10 cellular contexts compared by ENCODE assay signal in the genomic region with DNA sequence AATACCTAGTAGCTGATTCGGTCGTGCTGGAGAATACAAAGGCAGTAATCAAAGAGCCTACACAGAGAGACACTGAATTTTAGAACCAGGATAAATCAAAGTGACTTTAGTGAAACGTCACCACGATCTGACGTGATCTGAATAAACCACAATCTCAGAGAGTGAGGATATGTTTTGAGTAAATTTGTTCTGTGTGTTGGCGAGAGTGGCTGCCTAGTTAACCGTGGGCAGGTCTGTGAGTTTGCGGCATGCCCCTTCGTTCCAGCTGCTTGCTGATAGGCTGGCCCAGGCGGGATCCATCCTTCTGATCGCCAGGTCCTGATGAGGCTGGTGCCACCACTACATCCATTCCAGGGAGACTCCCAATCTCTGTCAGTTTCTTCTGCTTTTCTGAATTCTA. TPM values are rescaled to one million over a fixed set of nuclear protein-coding genes. Genes with fewer than 3 reads are reported as not detected.
DNase-seq lines count a peak whose midpoint lies in the region; ATAC-seq, FAIRE-seq and TF ChIP-seq lines count a peak whose summit lies in the region.
"Had no signal": no experiment of that assay in that cellular context is flagged by ENCODE, and none has a peak within 500 bp of the region (broad histone marks: within the 10 kb centered on the region; RNA-seq: fewer than 3 reads in every experiment).

No MANE protein-coding gene starts in this region.

- peaks cover 31 to 84% (median 77%) of the 10 kb centered on the region in 4 donors for H3K4me1 Mint-ChIP-seq in naive thymus-derived CD8-positive, alpha-beta T cell

- H3K9me3 Mint-ChIP-seq in naive thymus-derived CD8-positive, alpha-beta T cell = no peaks in the 10 kb centered on the region
- H3K9me3 Mint-ChIP-seq: CD14-positive monocyte had no signal

- H3K4me3 ChIP-seq in GM12865 (ENCODE audit: low read depth, low read length) (peak overlapping the region; percentile 26; the same call in 1 of the 2 replicates), HepG2 (replicated peaks in 1 of 3; ENCODE audit: insufficient read depth in 1 of 3, low read depth in 2 of 3, low read length in 3 of 3) (no peak overlapping the region)
- H3K4me3 ChIP-seq: skin epidermis had no signal

- H3K27me3 Mint-ChIP-seq in naive thymus-derived CD8-positive, alpha-beta T cell = no peaks in the 10 kb centered on the region

- no peak overlapping the region for H2AFZ ChIP-seq in HepG2 (ENCODE audit: low read length)

- TF ChIP-seq CTCF in GM12865 (IDR thresholded peaks at IDR 0.05; ENCODE audit: insufficient read depth, low read depth, low read length, missing control alignments) = no peak
- TF ChIP-seq CTCF in HepG2 (CRISPR knock-in tag; IDR thresholded peaks at IDR 0.05) = no peak

- no peaks in the 10 kb centered on the region; a peak in 1 of 5 replicates for H3K36me3 ChIP-seq in HepG2 (replicated peaks in 1 of 2; ENCODE audit: control insufficient read depth in 1 of 2, insufficient read depth in 2 of 2, low read length in 2 of 2)

- H3K4me3 Mint-ChIP-seq in naive thymus-derived CD8-positive, alpha-beta T cell = peak overlapping the region; percentile 26 to 73 (median 61)
- H3K4me3 Mint-ChIP-seq: CD14-positive monocyte had no signal

- no peak overlapping the region for H3K4me2 ChIP-seq in HepG2 (ENCODE audit: low read depth, low read length)

- H3K79me2 ChIP-seq in HepG2 (ENCODE audit: insufficient read depth, low read length) = peaks cover 55% of the 10 kb centered on the region

- no peak for TF ChIP-seq RAD21 in HepG2 (CRISPR knock-in tag; IDR thresholded peaks at IDR 0.05)

- FAIRE-seq in HepG2 (lab: Jason Lieb, UNC) = no peak

- in situ Hi-C loops in HepG2 (cut with HindIII; ENCODE audit: extremely low pct_ligation_motif_present, low pct_unique_long_range_greater_than_20kb) = no loop called here

- ATAC-seq in HG02885 (IDR thresholded peaks at IDR 0.05; ENCODE audit: poor library complexity, unreplicated experiment) = peak; percentile 64
- peak; percentile 92 to 94 for ATAC-seq in naive thymus-derived CD8-positive, alpha-beta T cell
- ATAC-seq in HepG2 = no peak
- ATAC-seq in HG03460 (IDR thresholded peaks at IDR 0.05; ENCODE audit: unreplicated experiment) = no peak

- WGBS in HepG2 (ENCODE audit: low lambda C conversion rate) = 97% methylated on average over 8 of the region's 11 CpGs

- peak overlapping the region; percentile 25 to 90 (median 82) for H3K27ac Mint-ChIP-seq in naive thymus-derived CD8-positive, alpha-beta T cell

- peaks cover 14% of the 10 kb centered on the region; the same call in 1 of the 2 replicates for H3K4me1 ChIP-seq in HepG2 (ENCODE audit: insufficient read depth, low read length)

- TF ChIP-seq POLR2A in HepG2 (IDR thresholded peaks at IDR 0.05; ENCODE audit: insufficient read depth in 1 of 2, low read depth in 2 of 2, low read length in 2 of 2) = no peak

- H3K27ac ChIP-seq in HepG2 (ENCODE audit: extremely low read length, insufficient read depth, low read length) = no peak overlapping the region
- H3K27ac ChIP-seq: skin epidermis had no signal

- no peaks in the 10 kb centered on the region; the same call in 1 of the 2 replicates for H4K20me1 ChIP-seq in HepG2 (ENCODE audit: insufficient read depth, low read length)

- POLR2A ChIA-PET in naive thymus-derived CD8-positive, alpha-beta T cell (lab: Charles Lee) = interaction anchor here (1.6 to 2.0 kb wide), 2 partner anchors 9 to 41 kb away, joined by 3 to 6 read pairs; a partner anchor contains a TSS
- POLR2A ChIA-PET in HepG2 (lab: Yijun Ruan, JAX) = no interaction called here

- intact Hi-C loops in HepG2 (cut with micrococcal nuclease; ENCODE audit: unreplicated experiment) = no loop called here

- no peak overlapping the region for H3K9ac ChIP-seq in HepG2 (ENCODE audit: insufficient read depth, low read depth, low read length)

- DNase-seq in GM12865 (ENCODE audit: low read depth) (peak; percentile 74), HepG2 (ENCODE audit: low spot score) (no peak), NCI-H524 (lab: John Stamatoyannopoulos, UW) (no peak), iPS-NIHi7 (ENCODE audit: extremely low spot score) (no peak)
- DNase-seq in activated CD4-positive, alpha-beta T cell treated with anti-CD3 and anti-CD28 coated beads, Interleukin-2, amount 50 U/mL, for 1 hour = peak; percentile 52
- DNase-seq in naive thymus-derived CD8-positive, alpha-beta T cell = peak in 9 of 10 donors; percentile 19 to 85 (median 65)

- H3K9me3 ChIP-seq in HepG2 (ENCODE audit: low read length) = no peaks in the 10 kb centered on the region

- H3K27me3 ChIP-seq in HepG2 (ENCODE audit: control insufficient read depth in 1 of 2, insufficient read depth in 2 of 2, low read length in 2 of 2) = no peaks in the 10 kb centered on the region

- H3K36me3 Mint-ChIP-seq in naive thymus-derived CD8-positive, alpha-beta T cell = no peaks in the 10 kb centered on the region
- H3K36me3 Mint-ChIP-seq: CD14-positive monocyte had no signal

- CTCF ChIA-PET in HepG2 (lab: Yijun Ruan, JAX; ENCODE audit: low intra/inter-chr PET ratio, low total read pairs) = no interaction called here

- TF ChIP-seq EP300 in HepG2 (IDR thresholded peaks at IDR 0.05; ENCODE audit: low read depth in 2 of 2, low read length in 2 of 2) = no peak
- no peak for TF ChIP-seq EP300 in HepG2 (CRISPR knock-in tag; IDR thresholded peaks at IDR 0.05; ENCODE audit: borderline replicate concordance)

- BruUV-seq in HepG2 (replicated peaks; lab: Mats Ljungman, UMichigan) = no TSS peak

TF ChIP-seq in HepG2, 621 proteins besides CTCF, POLR2A, EP300 and RAD21 (continues in another document):
- TF ChIP-seq, protein P1, sequence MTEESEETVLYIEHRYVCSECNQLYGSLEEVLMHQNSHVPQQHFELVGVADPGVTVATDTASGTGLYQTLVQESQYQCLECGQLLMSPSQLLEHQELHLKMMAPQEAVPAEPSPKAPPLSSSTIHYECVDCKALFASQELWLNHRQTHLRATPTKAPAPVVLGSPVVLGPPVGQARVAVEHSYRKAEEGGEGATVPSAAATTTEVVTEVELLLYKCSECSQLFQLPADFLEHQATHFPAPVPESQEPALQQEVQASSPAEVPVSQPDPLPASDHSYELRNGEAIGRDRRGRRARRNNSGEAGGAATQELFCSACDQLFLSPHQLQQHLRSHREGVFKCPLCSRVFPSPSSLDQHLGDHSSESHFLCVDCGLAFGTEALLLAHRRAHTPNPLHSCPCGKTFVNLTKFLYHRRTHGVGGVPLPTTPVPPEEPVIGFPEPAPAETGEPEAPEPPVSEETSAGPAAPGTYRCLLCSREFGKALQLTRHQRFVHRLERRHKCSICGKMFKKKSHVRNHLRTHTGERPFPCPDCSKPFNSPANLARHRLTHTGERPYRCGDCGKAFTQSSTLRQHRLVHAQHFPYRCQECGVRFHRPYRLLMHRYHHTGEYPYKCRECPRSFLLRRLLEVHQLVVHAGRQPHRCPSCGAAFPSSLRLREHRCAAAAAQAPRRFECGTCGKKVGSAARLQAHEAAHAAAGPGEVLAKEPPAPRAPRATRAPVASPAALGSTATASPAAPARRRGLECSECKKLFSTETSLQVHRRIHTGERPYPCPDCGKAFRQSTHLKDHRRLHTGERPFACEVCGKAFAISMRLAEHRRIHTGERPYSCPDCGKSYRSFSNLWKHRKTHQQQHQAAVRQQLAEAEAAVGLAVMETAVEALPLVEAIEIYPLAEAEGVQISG (CRISPR knock-in tag; IDR thresholded peaks at IDR 0.05) = no peak
- TF ChIP-seq, protein P2, sequence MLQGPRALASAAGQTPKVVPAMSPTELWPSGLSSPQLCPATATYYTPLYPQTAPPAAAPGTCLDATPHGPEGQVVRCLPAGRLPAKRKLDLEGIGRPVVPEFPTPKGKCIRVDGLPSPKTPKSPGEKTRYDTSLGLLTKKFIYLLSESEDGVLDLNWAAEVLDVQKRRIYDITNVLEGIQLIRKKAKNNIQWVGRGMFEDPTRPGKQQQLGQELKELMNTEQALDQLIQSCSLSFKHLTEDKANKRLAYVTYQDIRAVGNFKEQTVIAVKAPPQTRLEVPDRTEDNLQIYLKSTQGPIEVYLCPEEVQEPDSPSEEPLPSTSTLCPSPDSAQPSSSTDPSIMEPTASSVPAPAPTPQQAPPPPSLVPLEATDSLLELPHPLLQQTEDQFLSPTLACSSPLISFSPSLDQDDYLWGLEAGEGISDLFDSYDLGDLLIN (CRISPR knock-in tag; IDR thresholded peaks at IDR 0.05; ENCODE audit: borderline replicate concordance) = no peak
- TF ChIP-seq ZNF3 (CRISPR knock-in tag; IDR thresholded peaks at IDR 0.05) (no peak), RNF2 (conservative IDR thresholded peaks at IDR 0.05; ENCODE audit: low read depth) (no peak)

RNA-seq across cellular contexts. Expression of a gene that starts 40.4 kb away (rescaled TPM):
- 10 to 100 TPM; 15.8 to 17.1 TPM for total RNA-seq in naive thymus-derived CD8-positive, alpha-beta T cell
- polyA plus RNA-seq in naive thymus-derived CD8-positive, alpha-beta T cell = 1 to 10 TPM; 1.3 to 3.8 (median 1.4) TPM
- 4.1 and 6.6 TPM in 2 replicates for total RNA-seq in HepG2 (2016; rRNA removed; fragmentation: Illumina TruSeq; extraction: Trizol)
- total RNA-seq in HepG2 (2016; cell fraction: cytosol; rRNA removed; fragmentation: Illumina TruSeq; extraction: Trizol; ENCODE audit: low read depth) = 2.2 and 2.4 TPM in 2 replicates
- 4.2 and 6.0 TPM in 2 replicates for total RNA-seq in HepG2 (2016; cell fraction: insoluble cytoplasmic fraction; rRNA removed; fragmentation: Illumina TruSeq; extraction: Trizol)
- 3.5 and 3.9 TPM in 2 replicates for total RNA-seq in HepG2 (2016; cell fraction: membrane; rRNA removed; fragmentation: Illumina TruSeq; extraction: Trizol)
- 10.2 and 12.6 TPM in 2 replicates for total RNA-seq in HepG2 (2016; cell fraction: nucleus; rRNA removed; fragmentation: Illumina TruSeq; extraction: Trizol)
- polyA plus RNA-seq in HepG2 (2011; rRNA removed) = 9.2 and 12.6 TPM in 2 replicates
- polyA plus RNA-seq in HepG2 (2011; cell fraction: cytosol; rRNA removed) = 4.7 and 5.6 TPM in 2 replicates
- polyA plus RNA-seq in HepG2 (2011; cell fraction: nucleus; rRNA removed) = 9.3 and 10.3 TPM in 2 replicates
- 7.8 and 9.2 TPM in 2 replicates for polyA plus RNA-seq in HepG2 (2012)
- 0.29 and 0.41 TPM in 2 replicates for polyA plus RNA-seq in HepG2 (2016; cell fraction: cytosol; fragmentation: Illumina TruSeq; extraction: Trizol; ENCODE audit: low read depth)
- polyA plus RNA-seq in HepG2 (2016; cell fraction: insoluble cytoplasmic fraction; fragmentation: Illumina TruSeq; extraction: Trizol; ENCODE audit: low read depth) = 6.5 and 7.8 TPM in 2 replicates
- 1.3 and 1.7 TPM in 2 replicates for polyA plus RNA-seq in HepG2 (2016; cell fraction: membrane; fragmentation: Illumina TruSeq; extraction: Trizol; ENCODE audit: low read depth)
- polyA plus RNA-seq in HepG2 (2016; cell fraction: nucleus; fragmentation: Illumina TruSeq; extraction: Trizol; ENCODE audit: insufficient read depth, low read depth) = 9.3 TPM in 2 replicates
- 10.6 and 13.7 TPM in 2 replicates for polyA minus RNA-seq in HepG2 (2011; rRNA and poly(A)+ RNA removed; ENCODE audit: low replicate concordance)
- 8.0 and 9.5 TPM in 2 replicates for polyA minus RNA-seq in HepG2 (2011; cell fraction: cytosol; rRNA and poly(A)+ RNA removed)
- 54.5 and 56.4 TPM in 2 replicates for polyA minus RNA-seq in HepG2 (2011; cell fraction: nucleus; rRNA and poly(A)+ RNA removed)

Comparison
In these comparisons a context has a peak if more than half of its experiments do, and no peak if none do; other contexts are left out.
1. DNase-seq: peak in GM12865 (single experiment), activated CD4-positive, alpha-beta T cell treated with anti-CD3 and anti-CD28 coated beads, Interleukin-2, amount 50 U/mL, for 1 hour (single experiment) and naive thymus-derived CD8-positive, alpha-beta T cell (9 of 10); none in HepG2 (single experiment), NCI-H524 (0 of 2) and iPS-NIHi7 (single experiment).
2. ATAC-seq: peak in HG02885 (single experiment) and naive thymus-derived CD8-positive, alpha-beta T cell (2 of 2); none in HepG2 (single experiment) and HG03460 (single experiment).